In genomic region chr7:76397409-76398183, GRCh38 we compare ENCODE assay signal across 7 cellular contexts. TPM values are rescaled to one million over a fixed set of nuclear protein-coding genes. Genes with fewer than 3 reads are reported as not detected.
DNase-seq lines count a peak whose midpoint lies in the region; ATAC-seq and TF ChIP-seq lines count a peak whose summit lies in the region.

No MANE protein-coding gene starts in this region.

- H3K4me3 ChIP-seq in right lobe of liver: peak overlapping the region; percentile 28 to 59 (median 46)

- no peak for TF ChIP-seq CTCF in right lobe of liver (IDR thresholded peaks at IDR 0.05)

- no peaks in the 10 kb centered on the region for H3K27me3 ChIP-seq in right lobe of liver

- DNase-seq in NCI-H146 treated with DMSO at 0.1 percent for 48 hours (lab: John Stamatoyannopoulos, UW; ENCODE audit: unreplicated experiment): peak; percentile 50
- peak; percentile 75 to 85 for DNase-seq in activated CD4-positive, alpha-beta T cell treated with anti-CD3 and anti-CD28 coated beads for 24 hours (ENCODE audit: low read depth in 2 of 2)
- DNase-seq in cerebellar cortex (ENCODE audit: low spot score): peak; percentile 66
- peak; percentile 85 to 86 (median 85) for DNase-seq in right lobe of liver
- peak; percentile 71 to 90 (median 75) for DNase-seq in stimulated activated CD4-positive, alpha-beta T cell treated with anti-CD3 and anti-CD28 coated beads, TNF-alpha, amount 100 ng/mL, for 48 hours (ENCODE audit: low read depth in 3 of 3)
- no peak for DNase-seq in NCI-H510A treated with DMSO at 0.1 percent for 48 hours (lab: John Stamatoyannopoulos, UW)

- intact Hi-C loops in right lobe of liver (cut with DNase I): no loop called here

- TF ChIP-seq POLR2A in right lobe of liver (IDR thresholded peaks at IDR 0.05): no peak

- ATAC-seq in GM18498 (IDR thresholded peaks at IDR 0.05; ENCODE audit: unreplicated experiment) (peak; percentile 29), right lobe of liver (peak; percentile 49 to 63 (median 54))

- 5% methylated on average over 22 of the region's 45 CpGs for WGBS in right lobe of liver (ENCODE audit: insufficient coverage, low coverage, low lambda C conversion rate, missing lambda C conversion rate)

- peaks cover 0 to 17% (median 0%) of the 10 kb centered on the region in 4 donors for H3K4me1 ChIP-seq in right lobe of liver

- H3K36me3 ChIP-seq in right lobe of liver: no peaks in the 10 kb centered on the region

- H3K27ac ChIP-seq in right lobe of liver: no peak overlapping the region

- H3K9me3 ChIP-seq in right lobe of liver: no peaks in the 10 kb centered on the region

RNA-seq across cellular contexts. Expression of gene SSC4D, which starts 11.9 kb away (rescaled TPM):
- total RNA-seq in right lobe of liver: 1 to 10 TPM; 1.2 to 2.6 (median 1.2) TPM

RNA-seq across cellular contexts. Expression of gene ZP3, which starts 27.2 kb away (rescaled TPM):
- total RNA-seq in right lobe of liver: 1 to 10 TPM in 1 of 6 experiments, under 1 TPM in 4, not detected in 1; 0.27 to 2.8 (median 0.62) TPM

RNA-seq across cellular contexts. Expression of gene YWHAG, which starts 38.8 kb away (rescaled TPM):
- 10 to 100 TPM; 43.5 to 69.1 (median 58.4) TPM for total RNA-seq in right lobe of liver
